ENCODE assay signal across 36 cellular contexts in the genomic region with DNA sequence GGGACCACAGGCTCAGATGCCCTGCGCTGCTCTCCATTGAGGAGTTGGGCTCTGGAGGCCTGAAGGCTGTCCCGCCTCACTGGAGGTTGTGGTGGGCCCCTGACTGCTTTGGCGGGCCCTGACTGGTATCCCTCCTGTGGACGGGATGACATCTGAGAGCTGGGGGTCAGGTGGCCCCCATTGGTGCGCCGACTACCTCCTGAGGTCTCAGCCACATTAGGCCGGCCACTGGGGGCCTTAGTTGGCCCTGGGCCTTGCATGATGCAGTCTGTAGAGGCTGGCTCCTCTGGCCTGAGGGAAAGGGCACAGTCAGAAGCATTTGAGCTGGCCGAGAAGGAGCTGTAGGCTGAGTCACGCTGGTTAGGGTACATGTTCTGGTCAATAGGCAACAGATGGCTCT.
"Had no signal": no experiment of that assay in that cellular context is flagged by ENCODE, and none has a peak within 500 bp of the region (broad histone marks: within the 10 kb centered on the region; RNA-seq: fewer than 3 reads in every experiment).

No MANE protein-coding gene starts in this region.

- H3K4me3 Mint-ChIP-seq: activated B cell treated with CpG ODN at 0.5 μM for 24 hours; activated CD4-positive, alpha-beta memory T cell treated with anti-CD3 and anti-CD28 coated beads for 36 hours; activated CD4-positive, alpha-beta T cell treated with anti-CD3 and anti-CD28 coated beads, Interleukin-2, amount 10 ng/mL, durations not matched to agents 24 days and 14 days; activated CD8-positive, alpha-beta T cell treated with anti-CD3 and anti-CD28 coated beads for 36 hours; activated naive CD4-positive, alpha-beta T cell treated with anti-CD3 and anti-CD28 coated beads for 36 hours; activated naive CD8-positive, alpha-beta T cell treated with anti-CD3 and anti-CD28 coated beads for 36 hours; activated T-cell treated with anti-CD3 and anti-CD28 coated beads, Interleukin-2, amount 50 U/mL, for 4 hours; activated T-cell treated with anti-CD3 and anti-CD28 coated beads, Interleukin-2, amount 50 U/mL, for 72 hours; activated T-helper 1 cell treated with anti-CD3 and anti-CD28 coated beads, Interleukin-12 subunit alpha, Interleukin-12 subunit beta, Interleukin-2, Interleukin-4 antibody, amounts not matched to agents 30 ng/mL and 10 ng/mL and 1 ng/mL, durations not matched to agents 14 hours and 24 hours and 36 hours; activated T-helper 17 cell treated with anti-CD3 and anti-CD28 coated beads, Interleukin-2, amount 50 U/mL, for 72 hours; T-helper 1 cell treated with Interleukin-12 subunit alpha and Interleukin-12 subunit beta and Interleukin-4 antibody, amounts not matched to agents 30 μg/mL and 1 μg/mL, for 36 hours; T-helper 2 cell treated with Interferon-gamma antibody and Interleukin-4, amounts not matched to agents 5 μg/mL and 100 μg/mL, for 36 hours had no signal

- H3K4me1 ChIP-seq: adrenal gland, body of pancreas, breast epithelium had no signal

- H3K9me3 ChIP-seq: adrenal gland, body of pancreas, breast epithelium had no signal

- H3K27ac ChIP-seq: adrenal gland, body of pancreas, brain microvascular endothelial cell, breast epithelium, VCaP had no signal

- H3K36me3 Mint-ChIP-seq: activated CD4-positive, alpha-beta memory T cell treated with anti-CD3 and anti-CD28 coated beads for 36 hours; activated naive CD4-positive, alpha-beta T cell treated with anti-CD3 and anti-CD28 coated beads, Interleukin-2, amount 50 U/mL, for 72 hours; activated naive CD8-positive, alpha-beta T cell treated with anti-CD3 and anti-CD28 coated beads for 36 hours had no signal

- H3K9me3 Mint-ChIP-seq: activated B cell treated with CpG ODN at 0.5 μM for 24 hours; activated CD4-positive, alpha-beta memory T cell treated with anti-CD3 and anti-CD28 coated beads for 36 hours; activated CD4-positive, alpha-beta T cell treated with anti-CD3 and anti-CD28 coated beads, Interleukin-2, amount 10 ng/mL, durations not matched to agents 24 days and 14 days; activated CD8-positive, alpha-beta T cell treated with anti-CD3 and anti-CD28 coated beads for 36 hours; activated naive CD4-positive, alpha-beta T cell treated with anti-CD3 and anti-CD28 coated beads for 36 hours; activated naive CD4-positive, alpha-beta T cell treated with anti-CD3 and anti-CD28 coated beads, Interleukin-2, amount 50 U/mL, for 72 hours; activated naive CD8-positive, alpha-beta T cell treated with anti-CD3 and anti-CD28 coated beads for 36 hours; activated T-cell treated with anti-CD3 and anti-CD28 coated beads, Interleukin-2, amount 50 U/mL, for 4 hours; activated T-cell treated with anti-CD3 and anti-CD28 coated beads, Interleukin-2, amount 50 U/mL, for 72 hours; activated T-helper 1 cell treated with anti-CD3 and anti-CD28 coated beads, Interleukin-12 subunit alpha, Interleukin-12 subunit beta, Interleukin-2, Interleukin-4 antibody, amounts not matched to agents 30 ng/mL and 10 ng/mL and 1 ng/mL, durations not matched to agents 14 hours and 24 hours and 36 hours; activated T-helper 17 cell treated with anti-CD3 and anti-CD28 coated beads, Interleukin-2, amount 50 U/mL, for 72 hours; T-helper 1 cell treated with Interleukin-12 subunit alpha and Interleukin-12 subunit beta and Interleukin-4 antibody, amounts not matched to agents 30 μg/mL and 1 μg/mL, for 36 hours; T-helper 2 cell treated with Interferon-gamma antibody and Interleukin-4, amounts not matched to agents 5 μg/mL and 100 μg/mL, for 36 hours had no signal

- H3K27me3 ChIP-seq: body of pancreas, brain microvascular endothelial cell had no signal

- H3K27me3 Mint-ChIP-seq: activated B cell treated with CpG ODN at 0.5 μM for 24 hours; activated CD4-positive, alpha-beta memory T cell treated with anti-CD3 and anti-CD28 coated beads for 36 hours; activated CD4-positive, alpha-beta T cell treated with anti-CD3 and anti-CD28 coated beads, Interleukin-2, amount 10 ng/mL, durations not matched to agents 24 days and 14 days; activated CD8-positive, alpha-beta T cell treated with anti-CD3 and anti-CD28 coated beads for 36 hours; activated naive CD8-positive, alpha-beta T cell treated with anti-CD3 and anti-CD28 coated beads for 36 hours; activated T-helper 17 cell treated with anti-CD3 and anti-CD28 coated beads, Interleukin-2, amount 50 U/mL, for 72 hours had no signal

- H3K4me3 ChIP-seq: adrenal gland, body of pancreas, breast epithelium had no signal

- DNase-seq: activated B cell treated with CpG ODN at 0.5 μM for 24 hours; activated CD4-positive, alpha-beta memory T cell treated with anti-CD3 and anti-CD28 coated beads for 36 hours; activated CD4-positive, alpha-beta T cell treated with anti-CD3 and anti-CD28 coated beads for 4 hours; activated CD4-positive, alpha-beta T cell treated with anti-CD3 and anti-CD28 coated beads, Interleukin-2, amount 10 ng/mL, durations not matched to agents 24 days and 14 days; activated CD4-positive, alpha-beta T cell treated with anti-CD3 and anti-CD28 coated beads, Interleukin-2, amount 50 U/mL, for 1 hour; activated CD4-positive, alpha-beta T cell treated with anti-CD3 and anti-CD28 coated beads, Interleukin-2, amount 50 U/mL, for 4 hours; activated CD4-positive, CD25-positive, alpha-beta regulatory T cell treated with anti-CD3 and anti-CD28 coated beads, Interleukin-2, amount 50 U/mL, for 72 hours; activated CD8-positive, alpha-beta memory T cell treated with anti-CD3 and anti-CD28 coated beads, Interleukin-2, amount 50 U/mL, for 4 hours; activated CD8-positive, alpha-beta T cell treated with anti-CD3 and anti-CD28 coated beads for 36 hours; activated effector memory CD4-positive, alpha-beta T cell treated with anti-CD3 and anti-CD28 coated beads, Interleukin-2, amount 50 U/mL, for 16 hours; activated gamma-delta T cell treated with Interleukin-2 at 50 U/mL for 16 hours; activated naive CD4-positive, alpha-beta T cell; activated naive CD4-positive, alpha-beta T cell treated with anti-CD3 and anti-CD28 coated beads for 36 hours; activated naive CD4-positive, alpha-beta T cell treated with anti-CD3 and anti-CD28 coated beads, Interleukin-2, amount 50 U/mL, for 16 hours; activated naive CD8-positive, alpha-beta T cell treated with anti-CD3 and anti-CD28 coated beads for 36 hours; activated T-cell treated with anti-CD3 and anti-CD28 coated beads for 4 hours; activated T-cell treated with anti-CD3 and anti-CD28 coated beads, Interleukin-2, amount 50 U/mL, for 1 hour; activated T-cell treated with anti-CD3 and anti-CD28 coated beads, Interleukin-2, amount 50 U/mL, for 4 hours; activated T-cell treated with anti-CD3 and anti-CD28 coated beads, Interleukin-2, amount 50 U/mL, for 72 hours; adrenal gland; amniotic stem cell; aorta; body of pancreas; central memory CD4-positive, alpha-beta T cell; cerebellar nuclear complex; T-helper 1 cell; T-helper 2 cell; T-helper 9 cell had no signal

- H3K27ac Mint-ChIP-seq: activated B cell treated with CpG ODN at 0.5 μM for 24 hours; activated CD4-positive, alpha-beta memory T cell treated with anti-CD3 and anti-CD28 coated beads for 36 hours; activated CD4-positive, alpha-beta T cell treated with anti-CD3 and anti-CD28 coated beads, Interleukin-2, amount 10 ng/mL, durations not matched to agents 24 days and 14 days; activated CD8-positive, alpha-beta T cell treated with anti-CD3 and anti-CD28 coated beads for 36 hours; activated naive CD4-positive, alpha-beta T cell treated with anti-CD3 and anti-CD28 coated beads for 36 hours; activated naive CD4-positive, alpha-beta T cell treated with anti-CD3 and anti-CD28 coated beads, Interleukin-2, amount 50 U/mL, for 72 hours; activated naive CD8-positive, alpha-beta T cell treated with anti-CD3 and anti-CD28 coated beads for 36 hours; activated T-cell treated with anti-CD3 and anti-CD28 coated beads, Interleukin-2, amount 50 U/mL, for 72 hours; activated T-helper 1 cell treated with anti-CD3 and anti-CD28 coated beads, Interleukin-12 subunit alpha, Interleukin-12 subunit beta, Interleukin-2, Interleukin-4 antibody, amounts not matched to agents 30 ng/mL and 10 ng/mL and 1 ng/mL, durations not matched to agents 14 hours and 24 hours and 36 hours; activated T-helper 17 cell treated with anti-CD3 and anti-CD28 coated beads, Interleukin-2, amount 50 U/mL, for 72 hours; T-helper 1 cell treated with Interleukin-12 subunit alpha and Interleukin-12 subunit beta and Interleukin-4 antibody, amounts not matched to agents 30 μg/mL and 1 μg/mL, for 36 hours; T-helper 2 cell treated with Interferon-gamma antibody and Interleukin-4, amounts not matched to agents 5 μg/mL and 100 μg/mL, for 36 hours had no signal

- ATAC-seq: activated CD8-positive, alpha-beta T cell treated with anti-CD3 and anti-CD28 coated beads for 36 hours; activated naive CD4-positive, alpha-beta T cell treated with anti-CD3 and anti-CD28 coated beads, Interleukin-2, amount 50 U/mL, for 72 hours; activated T-cell treated with anti-CD3 and anti-CD28 coated beads, Interleukin-2, amount 50 U/mL, for 4 hours; activated T-cell treated with anti-CD3 and anti-CD28 coated beads, Interleukin-2, amount 50 U/mL, for 72 hours; activated T-helper 17 cell treated with anti-CD3 and anti-CD28 coated beads, Interleukin-2, amount 50 U/mL, for 72 hours; body of pancreas had no signal

- H3K4me1 Mint-ChIP-seq: activated B cell treated with CpG ODN at 0.5 μM for 24 hours; activated CD4-positive, alpha-beta T cell treated with anti-CD3 and anti-CD28 coated beads, Interleukin-2, amount 10 ng/mL, durations not matched to agents 24 days and 14 days; activated T-helper 17 cell treated with anti-CD3 and anti-CD28 coated beads, Interleukin-2, amount 50 U/mL, for 72 hours had no signal

- H3K36me3 ChIP-seq: adrenal gland, brain microvascular endothelial cell, breast epithelium had no signal
